In the genomic region with DNA sequence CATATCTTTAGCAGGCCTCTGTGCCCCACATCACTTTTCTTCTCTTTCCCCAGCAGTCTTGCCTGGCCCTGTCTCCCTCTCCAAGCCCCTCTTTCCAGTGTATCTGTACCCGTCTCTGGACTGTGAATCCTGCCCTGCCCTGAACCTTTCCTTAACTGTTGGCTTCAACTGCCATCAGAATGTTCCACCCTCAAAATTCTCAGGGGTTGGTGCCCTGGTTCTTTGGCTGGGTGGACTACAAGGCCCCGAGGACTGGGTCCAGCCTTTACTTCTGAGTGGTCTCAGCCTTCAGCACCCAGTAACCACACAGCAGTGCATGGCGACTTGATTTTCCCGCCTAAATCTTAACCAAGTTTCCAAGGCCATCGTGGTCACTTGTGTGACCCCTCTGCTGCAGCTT, we compare ENCODE assay signal across 26 cellular contexts.
"Had no signal": no experiment of that assay in that cellular context is flagged by ENCODE, and none has a peak within 500 bp of the region (broad histone marks: within the 10 kb centered on the region; RNA-seq: fewer than 3 reads in every experiment).

No MANE protein-coding gene starts in this region.

- H3K36me3 ChIP-seq: ovary, right lobe of liver, sigmoid colon, stomach, thoracic aorta, thyroid gland, tibial nerve, upper lobe of left lung, uterus had no signal

- DNase-seq: naive thymus-derived CD8-positive, alpha-beta T cell; nephron progenitor cell; occipital lobe; ovary; posterior cingulate gyrus; psoas muscle; right cardiac atrium; right lobe of liver; sigmoid colon; small intestine; stimulated activated CD4-positive, alpha-beta T cell treated with anti-CD3 and anti-CD28 coated beads, Interleukin-15, amount 100 ng/mL, for 24 hours; stimulated activated CD4-positive, alpha-beta T cell treated with anti-CD3 and anti-CD28 coated beads, Interleukin-2, amount 100 ng/mL, for 24 hours; stimulated activated CD4-positive, alpha-beta T cell treated with anti-CD3 and anti-CD28 coated beads, Interleukin-2, amount 100 ng/mL, for 48 hours; stimulated activated CD4-positive, alpha-beta T cell treated with anti-CD3 and anti-CD28 coated beads, Interleukin-4, amount 100 ng/mL, for 24 hours; stimulated activated naive B cell treated with anti-CD40 and anti-IgM and Interleukin-4, amounts not matched to agents 10 μg/mL and 1 μg/mL and 100 μg/mL, for 72 hours; stimulated activated naive CD4-positive, alpha-beta T cell treated with Interleukin-2 at 50 U/mL for 16 hours; stomach; thyroid gland; trophoblast cell; upper lobe of left lung; uterus had no signal

- H3K4me1 ChIP-seq: parathyroid adenoma, psoas muscle, right lobe of liver, sigmoid colon, stomach, thyroid gland, upper lobe of left lung, uterus had no signal

- H3K9me3 ChIP-seq: ovary, psoas muscle, right lobe of liver, sigmoid colon, stomach, thoracic aorta, thyroid gland, tibial nerve, upper lobe of left lung, uterus had no signal

- H3K4me3 ChIP-seq: ovary, psoas muscle, right lobe of liver, sigmoid colon, stomach, thoracic aorta, thyroid gland, tibial nerve, upper lobe of left lung, uterus had no signal

- H3K27me3 ChIP-seq: ovary, right lobe of liver, sigmoid colon, stomach, thyroid gland, tibial nerve, upper lobe of left lung, uterus had no signal

- H3K27ac ChIP-seq: ovary, parathyroid adenoma, psoas muscle, right lobe of liver, sigmoid colon, stomach, thoracic aorta, thyroid gland, tibial nerve, upper lobe of left lung, uterus had no signal

- ATAC-seq: naive thymus-derived CD8-positive, alpha-beta T cell; natural killer cell treated with Interleukin-12 subunit alpha and Interleukin-12 subunit beta and Interleukin-15 and Interleukin-18, amount 100 ng/mL, for 72 hours; psoas muscle; right cardiac atrium; right lobe of liver; stimulated activated effector memory CD8-positive, alpha-beta T cell treated with anti-CD3 and anti-CD28 coated beads, Interleukin-12 subunit alpha, Interleukin-12 subunit beta, amount 100 ng/mL, for 72 hours; stimulated activated naive B cell treated with anti-CD40 and anti-IgM and Interleukin-4, amounts not matched to agents 10 μg/mL and 1 μg/mL and 100 μg/mL, for 72 hours had no signal
